ENCODE assay signal across 25 cellular contexts in the genomic region with DNA sequence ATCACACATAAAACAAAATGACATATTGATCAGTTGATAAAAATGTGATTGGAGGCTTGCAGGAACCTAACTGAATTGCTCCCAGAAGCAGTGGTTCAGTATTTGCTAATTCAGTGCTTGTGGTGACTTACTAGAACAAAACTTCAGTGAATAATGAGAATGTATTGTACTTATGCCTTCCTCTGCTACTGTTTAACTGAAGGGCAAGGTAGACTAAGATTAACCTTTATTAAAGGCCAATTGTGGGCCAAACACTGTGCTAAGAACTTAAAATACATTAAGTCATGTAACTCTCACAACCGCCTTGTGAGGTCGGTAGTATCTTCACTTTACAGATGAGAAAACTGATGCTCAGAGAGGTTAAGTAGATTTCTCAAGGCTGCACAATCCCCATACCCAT. TPM values are rescaled to one million over a fixed set of nuclear protein-coding genes. Genes with fewer than 3 reads are reported as not detected.
DNase-seq lines count a peak whose midpoint lies in the region; ATAC-seq and TF ChIP-seq lines count a peak whose summit lies in the region.
"Had no signal": no experiment of that assay in that cellular context is flagged by ENCODE, and none has a peak within 500 bp of the region (broad histone marks: within the 10 kb centered on the region; RNA-seq: fewer than 3 reads in every experiment).

No MANE protein-coding gene starts in this region.

- intact Hi-C loops in heart right ventricle (cut with DNase I) (loop anchor here in 1 of 10 donors (5.0 kb wide), 1 partner anchor 48 kb away; no protein-coding TSS in a partner anchor), Right ventricle myocardium superior (cut with DNase I) (no loop called here), esophagus muscularis mucosa (cut with DNase I) (no loop called here)

- no peak for TF ChIP-seq EP300 in esophagus muscularis mucosa (IDR thresholded peaks at IDR 0.05)

- ATAC-seq in heart right ventricle (no peak), Right ventricle myocardium superior (ENCODE audit: poor library complexity) (no peak)

- DNase-seq in heart right ventricle: no peak
- no peak for DNase-seq in Right ventricle myocardium superior
- no peak for DNase-seq in esophagus muscularis mucosa (ENCODE audit: extremely low spot score)
- DNase-seq in renal cortical epithelial cell (ENCODE audit: low read depth): peak; percentile 96
- DNase-seq in midbrain (lab: John Stamatoyannopoulos, UW): no peak
- DNase-seq in HPDE6-E6E7 (ENCODE audit: extremely low spot score): no peak
- no peak for DNase-seq in LoVo (ENCODE audit: low spot score)
- DNase-seq in NCI-H82 (lab: John Stamatoyannopoulos, UW): no peak
- DNase-seq: activated CD4-positive, alpha-beta T cell treated with anti-CD3 and anti-CD28 coated beads for 1 hour; activated CD8-positive, alpha-beta memory T cell treated with anti-CD3 and anti-CD28 coated beads for 24 hours; activated gamma-delta T cell treated with Interleukin-2 at 50 U/mL for 16 hours; activated T-cell treated with anti-CD3 and anti-CD28 coated beads, Interleukin-2, amount 50 U/mL, for 24 hours; BE2C; DMS53; endodermal cell; H7; KBM-7; left cardiac atrium; MM.1S; NCI-H1436; NCI-H446; retina; stimulated activated CD4-positive, alpha-beta T cell treated with anti-CD3 and anti-CD28 coated beads, Interleukin-4, amount 100 ng/mL, for 4 hours; stimulated activated naive CD4-positive, alpha-beta T cell; T-helper 1 cell had no signal

- 80 to 86% methylated on average over 2 of the region's 2 CpGs for WGBS in heart right ventricle, 2 donors
- WGBS in esophagus muscularis mucosa: 90% methylated on average over 2 of the region's 2 CpGs

- H3K9me3 ChIP-seq in heart right ventricle (no peaks in the 10 kb centered on the region), esophagus muscularis mucosa (no peaks in the 10 kb centered on the region)
- H3K9me3 ChIP-seq: BE2C had no signal

- peaks cover 0 to 20% (median 0%) of the 10 kb centered on the region in 9 donors for H3K36me3 ChIP-seq in heart right ventricle
- H3K36me3 ChIP-seq in esophagus muscularis mucosa: peaks cover 0 to 7% (median 3%) of the 10 kb centered on the region in 4 donors
- H3K36me3 ChIP-seq: BE2C had no signal

- H3K4me3 ChIP-seq in heart right ventricle (no peak overlapping the region), esophagus muscularis mucosa (no peak overlapping the region)

- peaks cover 32 to 100% (median 98%) of the 10 kb centered on the region in 9 donors for H3K4me1 ChIP-seq in heart right ventricle
- H3K4me1 ChIP-seq in esophagus muscularis mucosa: peaks cover 80 to 91% (median 86%) of the 10 kb centered on the region in 4 donors
- H3K4me1 ChIP-seq: BE2C had no signal

- TF ChIP-seq POLR2A in esophagus muscularis mucosa (IDR thresholded peaks at IDR 0.05; ENCODE audit: low read depth): no peak

- no peaks in the 10 kb centered on the region for H3K27me3 ChIP-seq in heart right ventricle
- H3K27me3 ChIP-seq in esophagus muscularis mucosa: no peaks in the 10 kb centered on the region
- H3K27me3 ChIP-seq: BE2C had no signal

- peak overlapping the region; percentile 16 to 100 (median 53) for H3K27ac ChIP-seq in heart right ventricle
- H3K27ac ChIP-seq in esophagus muscularis mucosa (replicated peaks in 1 of 4): peak overlapping the region in 3 of 4 donors; percentile 50 to 68 (median 60)

- TF ChIP-seq CTCF in heart right ventricle (IDR thresholded peaks at IDR 0.05) (no peak), esophagus muscularis mucosa (IDR thresholded peaks at IDR 0.05) (no peak)

RNA-seq across cellular contexts. Expression of a gene that starts 14.9 kb away (rescaled TPM):
- total RNA-seq in heart right ventricle (100 to 1,000 TPM; 498 to 826 (median 608) TPM), Right ventricle myocardium superior (769 TPM), esophagus muscularis mucosa (1,000 to 10,000 TPM in 1 of 4 donors, 100 to 1,000 TPM in 3; 712 to 1,070 (median 762) TPM), renal cortical epithelial cell (1,261 and 4,753 TPM in 2 replicates)
- polyA plus RNA-seq in heart right ventricle: 1,000 to 10,000 TPM in 1 of 2 donors, 100 to 1,000 TPM in 1; 876 to 1,251 TPM
